Comparison of ENCODE assay signal across 1 cellular context in the genomic region with DNA sequence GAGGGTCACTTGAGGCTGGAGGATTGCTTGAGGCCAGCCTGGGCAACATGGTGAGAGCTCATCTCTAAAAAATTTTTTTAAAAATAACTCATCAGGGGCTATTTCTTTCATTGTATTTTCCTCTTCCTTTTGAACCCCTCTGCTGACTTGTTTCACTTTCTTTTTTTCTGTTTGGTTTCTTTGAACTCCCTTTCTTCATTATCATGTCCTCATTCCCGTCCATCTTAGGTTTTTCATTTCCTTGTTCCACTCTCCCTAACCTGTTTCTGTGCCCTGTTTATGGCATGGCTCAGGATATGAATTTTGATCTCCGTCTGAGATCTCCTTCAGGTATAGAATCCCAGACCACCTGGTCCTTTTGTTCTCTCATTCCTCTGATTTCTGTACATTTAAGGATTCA.
TF ChIP-seq lines count a peak whose summit lies in the region.

No MANE protein-coding gene starts in this region.

TF ChIP-seq in GM12878, 131 proteins besides CTCF, POLR2A, EP300 and RAD21 (continued from another document):
- TF ChIP-seq, protein P1, sequence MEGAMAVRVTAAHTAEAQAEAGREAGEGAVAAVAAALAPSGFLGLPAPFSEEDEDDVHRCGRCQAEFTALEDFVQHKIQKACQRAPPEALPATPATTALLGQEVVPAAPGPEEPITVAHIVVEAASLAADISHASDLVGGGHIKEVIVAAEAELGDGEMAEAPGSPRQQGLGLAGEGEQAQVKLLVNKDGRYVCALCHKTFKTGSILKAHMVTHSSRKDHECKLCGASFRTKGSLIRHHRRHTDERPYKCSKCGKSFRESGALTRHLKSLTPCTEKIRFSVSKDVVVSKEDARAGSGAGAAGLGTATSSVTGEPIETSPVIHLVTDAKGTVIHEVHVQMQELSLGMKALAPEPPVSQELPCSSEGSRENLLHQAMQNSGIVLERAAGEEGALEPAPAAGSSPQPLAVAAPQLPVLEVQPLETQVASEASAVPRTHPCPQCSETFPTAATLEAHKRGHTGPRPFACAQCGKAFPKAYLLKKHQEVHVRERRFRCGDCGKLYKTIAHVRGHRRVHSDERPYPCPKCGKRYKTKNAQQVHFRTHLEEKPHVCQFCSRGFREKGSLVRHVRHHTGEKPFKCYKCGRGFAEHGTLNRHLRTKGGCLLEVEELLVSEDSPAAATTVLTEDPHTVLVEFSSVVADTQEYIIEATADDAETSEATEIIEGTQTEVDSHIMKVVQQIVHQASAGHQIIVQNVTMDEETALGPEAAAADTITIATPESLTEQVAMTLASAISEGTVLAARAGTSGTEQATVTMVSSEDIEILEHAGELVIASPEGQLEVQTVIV (IDR thresholded peaks at IDR 0.05; ENCODE audit: borderline replicate concordance, partially characterized antibody) = no peak
- TF ChIP-seq, protein P2, sequence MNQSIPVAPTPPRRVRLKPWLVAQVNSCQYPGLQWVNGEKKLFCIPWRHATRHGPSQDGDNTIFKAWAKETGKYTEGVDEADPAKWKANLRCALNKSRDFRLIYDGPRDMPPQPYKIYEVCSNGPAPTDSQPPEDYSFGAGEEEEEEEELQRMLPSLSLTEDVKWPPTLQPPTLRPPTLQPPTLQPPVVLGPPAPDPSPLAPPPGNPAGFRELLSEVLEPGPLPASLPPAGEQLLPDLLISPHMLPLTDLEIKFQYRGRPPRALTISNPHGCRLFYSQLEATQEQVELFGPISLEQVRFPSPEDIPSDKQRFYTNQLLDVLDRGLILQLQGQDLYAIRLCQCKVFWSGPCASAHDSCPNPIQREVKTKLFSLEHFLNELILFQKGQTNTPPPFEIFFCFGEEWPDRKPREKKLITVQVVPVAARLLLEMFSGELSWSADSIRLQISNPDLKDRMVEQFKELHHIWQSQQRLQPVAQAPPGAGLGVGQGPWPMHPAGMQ (IDR thresholded peaks at IDR 0.05; ENCODE audit: borderline replicate concordance) = no peak
- TF ChIP-seq NR2C2 (IDR thresholded peaks at IDR 0.05; ENCODE audit: borderline replicate concordance, control insufficient read depth, insufficient read length, low read depth) (no peak), SUPT20H (IDR thresholded peaks at IDR 0.05; ENCODE audit: borderline replicate concordance, control insufficient read depth, low read depth, low read length) (no peak), BHLHE40 (IDR thresholded peaks at IDR 0.05; ENCODE audit: borderline replicate concordance in 1 of 2, low read depth in 2 of 2, low read length in 1 of 2) (no peak)
